ENCODE assay signal across 1 cellular context in the genomic region with DNA sequence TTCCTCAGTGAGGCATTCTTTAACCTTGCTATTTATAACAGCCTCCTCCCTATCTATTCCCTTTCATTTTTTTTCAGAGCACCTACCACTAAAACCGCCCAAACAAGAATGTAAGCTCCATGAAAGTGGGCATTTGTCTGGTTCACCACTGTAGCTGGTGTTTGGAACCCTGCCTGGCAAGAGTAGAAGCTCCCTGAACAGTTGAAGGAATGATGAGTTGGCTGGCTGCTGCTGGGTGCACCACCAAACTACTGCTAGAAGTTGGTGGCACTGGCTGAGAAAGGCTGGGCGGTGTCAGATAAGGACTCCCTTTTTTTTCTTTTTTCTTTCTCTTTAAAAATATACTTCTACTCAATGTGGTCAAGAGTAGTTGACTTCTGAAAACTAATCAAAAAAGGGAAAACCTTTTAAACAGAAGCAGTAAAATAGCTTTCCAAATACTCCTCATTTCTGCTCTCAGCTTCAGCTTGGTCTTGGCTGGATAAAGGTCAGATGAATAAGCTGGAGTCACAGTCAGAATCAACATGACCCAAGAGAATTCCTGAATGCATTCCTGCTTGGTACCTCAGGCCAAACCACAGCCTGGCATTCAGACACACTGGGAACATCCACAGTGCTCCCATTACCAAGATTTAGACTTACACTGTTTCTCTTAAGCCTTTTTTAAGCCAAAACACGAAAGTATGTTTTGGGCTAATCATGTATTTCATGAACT.
TF ChIP-seq lines count a peak whose summit lies in the region.

No MANE protein-coding gene starts in this region.

TF ChIP-seq in H1, 55 proteins besides CTCF, POLR2A, EP300 and RAD21:
- TF ChIP-seq KDM4A (IDR thresholded peaks at IDR 0.05; ENCODE audit: low read depth, low read length, severe bottlenecking) (no peak), PHF8 (conservative IDR thresholded peaks at IDR 0.05; ENCODE audit: low read depth, low read length) (no peak), CHD2 (IDR thresholded peaks at IDR 0.05; ENCODE audit: low read length) (no peak), CREB1 (IDR thresholded peaks at IDR 0.05) (no peak), SIX5 (IDR thresholded peaks at IDR 0.05; ENCODE audit: low read depth, low read length) (no peak), FOSL1 (IDR thresholded peaks at IDR 0.05; ENCODE audit: insufficient read depth, low read depth, low read length) (no peak), ATF3 (IDR thresholded peaks at IDR 0.05; ENCODE audit: insufficient read depth, low read depth, low read length) (no peak)
